ENCODE assay signal across 11 cellular contexts in genomic region chr12:7934560-7935463, GRCh38. TPM values are rescaled to one million over a fixed set of nuclear protein-coding genes. Genes with fewer than 3 reads are reported as not detected.
DNase-seq lines count a peak whose midpoint lies in the region; ATAC-seq, FAIRE-seq and TF ChIP-seq lines count a peak whose summit lies in the region.
"Had no signal": no experiment of that assay in that cellular context is flagged by ENCODE, and none has a peak within 500 bp of the region (broad histone marks: within the 10 kb centered on the region; RNA-seq: fewer than 3 reads in every experiment).

No MANE protein-coding gene starts in this region.

- BruUV-seq in GM12878 (replicated peaks; lab: Mats Ljungman, UMichigan) = no TSS peak

- intact Hi-C loops in activated naive CD4-positive, alpha-beta T cell treated with anti-CD3 and anti-CD28 coated beads for 36 hours (cut with micrococcal nuclease) = no loop called here
- intact Hi-C loops in GM12878 (cut with micrococcal nuclease; ENCODE audit: unreplicated experiment) (loop anchor here (10.0 kb wide), 1 partner anchor 150 kb away; the partner anchor contains the start of gene NECAP1), thyroid gland (cut with DNase I) (loop anchor here (5.0 kb wide), 1 partner anchor 57 kb away; no protein-coding TSS in a partner anchor)

- POLR2A ChIA-PET in GM12878 (lab: Charles Lee) = interaction anchor here (1.0 to 6.3 kb wide), 5 partner anchors 27 to 147 kb away, joined by 3 to 180 read pairs (median 24); no protein-coding TSS in a partner anchor

- peak overlapping the region; percentile 80 for H3K4me2 ChIP-seq in GM12878 (ENCODE audit: control insufficient read depth, insufficient read depth)

- peak; percentile 12 for DNase-seq in activated naive CD4-positive, alpha-beta T cell treated with Interleukin-2 at 50 U/mL for 16 hours
- DNase-seq in activated naive CD4-positive, alpha-beta T cell treated with anti-CD3 and anti-CD28 coated beads for 36 hours = no peak
- DNase-seq in GM12878 (ENCODE audit: low read depth, low spot score) (no peak), thyroid gland (no peak), HK-2 (ENCODE audit: unreplicated experiment) (no peak)
- DNase-seq: Calu3 had no signal

- SMC1A ChIA-PET in GM12878 (lab: Charles Lee; ENCODE audit: uncharacterized antibody, unreplicated experiment) = interaction anchor here (1.2 to 9.8 kb wide), 9 partner anchors 28 to 153 kb away, joined by 4 to 215 read pairs (median 7); no protein-coding TSS in a partner anchor

- H3K4me1 ChIP-seq in GM12878 (ENCODE audit: control insufficient read depth, insufficient read depth, low read length) = no peaks in the 10 kb centered on the region
- H3K4me1 ChIP-seq in liver (ENCODE audit: control insufficient read depth in 4 of 4, insufficient read depth in 4 of 4, low read length in 3 of 4) = no peaks in the 10 kb centered on the region
- peaks cover 4 to 12% of the 10 kb centered on the region in 2 donors for H3K4me1 ChIP-seq in thyroid gland

- H3K27ac ChIP-seq in GM12878 (ENCODE audit: control insufficient read depth, insufficient read depth) = peak overlapping the region; percentile 86
- peak overlapping the region; percentile 26 to 78 for H3K27ac ChIP-seq in liver (ENCODE audit: low read depth in 1 of 2, low read length in 2 of 2)
- peak overlapping the region in 2 of 3 donors; percentile 81 to 83 for H3K27ac ChIP-seq in thyroid gland

- H3K4me3 ChIP-seq in GM12878 (peak overlapping the region; percentile 83), liver (ENCODE audit: low read depth in 1 of 3, low read length in 3 of 3) (peak overlapping the region; percentile 39 to 62 (median 51)), thyroid gland (replicated peaks in 1 of 3) (peak overlapping the region in 2 of 3 donors; percentile 25 to 37)

- H3K9me3 Mint-ChIP-seq in activated naive CD4-positive, alpha-beta T cell treated with anti-CD3 and anti-CD28 coated beads for 36 hours = no peaks in the 10 kb centered on the region
- H3K9me3 Mint-ChIP-seq: central memory CD8-positive, alpha-beta T cell had no signal

- no peak for TF ChIP-seq RAD21 in GM12878 (IDR thresholded peaks at IDR 0.05; ENCODE audit: insufficient read depth, low read depth, low read length)
- TF ChIP-seq RAD21 in liver (IDR thresholded peaks at IDR 0.05) = no peak

- peaks cover 26% of the 10 kb centered on the region for H3K4me1 Mint-ChIP-seq in activated naive CD4-positive, alpha-beta T cell treated with anti-CD3 and anti-CD28 coated beads for 36 hours (ENCODE audit: low read depth)

- no peak for TF ChIP-seq EP300 in GM12878 (IDR thresholded peaks at IDR 0.05; ENCODE audit: borderline replicate concordance in 1 of 2, control insufficient read depth in 1 of 2, low read depth in 2 of 2, low read length in 2 of 2)

- no peak for FAIRE-seq in GM12878 (lab: Jason Lieb, UNC)
- FAIRE-seq: RCC 7860 had no signal

- H3K9me3 ChIP-seq in GM12878 (replicated peaks; ENCODE audit: control insufficient read depth, insufficient read depth, low read length) (no peaks in the 10 kb centered on the region), liver (ENCODE audit: control insufficient read depth in 4 of 4, low read length in 3 of 4) (no peaks in the 10 kb centered on the region), thyroid gland (no peaks in the 10 kb centered on the region)

- H2AFZ ChIP-seq in GM12878 (ENCODE audit: control insufficient read depth, low read depth, low read length) = no peak overlapping the region; the same call in 1 of the 2 replicates

- in situ Hi-C loops in GM12878 (cut with MboI) = loop anchor here (5.0 kb wide), 2 partner anchors 32 to 57 kb away; no protein-coding TSS in a partner anchor

- WGBS in GM12878 (ENCODE audit: insufficient coverage, insufficient replicate concordance, low lambda C conversion rate, missing lambda C conversion rate) = 1% methylated on average over 24 of the region's 24 CpGs
- WGBS in liver = 46% methylated on average over 24 of the region's 24 CpGs
- WGBS in thyroid gland, 2 donors = 63 to 66% methylated on average over 24 of the region's 24 CpGs

- H3K27me3 Mint-ChIP-seq in activated naive CD4-positive, alpha-beta T cell treated with anti-CD3 and anti-CD28 coated beads for 36 hours (ENCODE audit: low read depth) = no peaks in the 10 kb centered on the region
- H3K27me3 Mint-ChIP-seq: central memory CD8-positive, alpha-beta T cell had no signal

- CTCF ChIA-PET in activated naive CD4-positive, alpha-beta T cell treated with anti-CD3 and anti-CD28 coated beads for 36 hours (lab: Charles Lee) = interaction anchor here (0.7 to 6.6 kb wide), 7 partner anchors 26 to 76 kb away, joined by 3 to 114 read pairs (median 7); no protein-coding TSS in a partner anchor
- CTCF ChIA-PET in GM12878 (lab: Yijun Ruan, JAX) = interaction anchor here (0.9 to 8.1 kb wide), 9 partner anchors 26 to 143 kb away, joined by 4 to 191 read pairs (median 19); no protein-coding TSS in a partner anchor

- RAD21 ChIA-PET in GM12878 (lab: Charles Lee; ENCODE audit: unreplicated experiment) = interaction anchor here (0.5 to 6.3 kb wide), 7 partner anchors 27 to 173 kb away, joined by 3 to 169 read pairs (median 12); no protein-coding TSS in a partner anchor

- H3K36me3 ChIP-seq in GM12878 (ENCODE audit: control insufficient read depth in 2 of 2, insufficient read depth in 2 of 2, low read length in 1 of 2) (peaks cover 0 to 17% of the 10 kb centered on the region in 2 experiments; a peak in 2 of 4 replicates), liver (ENCODE audit: control insufficient read depth in 4 of 4, insufficient read depth in 3 of 4, low read depth in 1 of 4, low read length in 3 of 4) (peaks cover 0 to 2% (median 0%) of the 10 kb centered on the region in 4 donors), thyroid gland (peaks cover 11 to 21% of the 10 kb centered on the region in 2 donors)

- H3K9ac ChIP-seq in GM12878 (ENCODE audit: control insufficient read depth, insufficient read depth, low read length) (peak overlapping the region; percentile 88), liver (ENCODE audit: low read depth in 1 of 2, low read length in 2 of 2) (peak overlapping the region; percentile 12 to 77)

- TF ChIP-seq CTCF in GM12878 (IDR thresholded peaks at IDR 0.05 in 2 of 3, conservative IDR thresholded peaks at IDR 0.05 in 1 of 3; ENCODE audit: control insufficient read depth in 2 of 3, extremely low read depth in 1 of 3, insufficient read depth in 1 of 3, low read depth in 3 of 3, low read length in 3 of 3) = no peak
- TF ChIP-seq CTCF in liver (IDR thresholded peaks at IDR 0.05; ENCODE audit: low read depth, low read length, missing input control) = no peak
- no peak for TF ChIP-seq CTCF in thyroid gland (IDR thresholded peaks at IDR 0.05)

- no peaks in the 10 kb centered on the region for H4K20me1 ChIP-seq in GM12878 (ENCODE audit: control insufficient read depth, insufficient read depth)

- H3K27ac Mint-ChIP-seq in activated naive CD4-positive, alpha-beta T cell treated with anti-CD3 and anti-CD28 coated beads for 36 hours = no peak overlapping the region

- peaks cover 36% of the 10 kb centered on the region for H3K79me2 ChIP-seq in GM12878 (ENCODE audit: control insufficient read depth, insufficient read depth, low read length)

- H3K27me3 ChIP-seq in GM12878 (replicated peaks in 1 of 2; ENCODE audit: control insufficient read depth in 2 of 2, insufficient read depth in 2 of 2, low read length in 1 of 2) (no peaks in the 10 kb centered on the region), liver (ENCODE audit: control insufficient read depth in 4 of 4, insufficient read depth in 4 of 4, low read length in 3 of 4) (no peaks in the 10 kb centered on the region), thyroid gland (no peaks in the 10 kb centered on the region)

- TF ChIP-seq POLR2A in GM12878 (IDR thresholded peaks at IDR 0.05; ENCODE audit: low read depth, low read length) (no peak), thyroid gland (IDR thresholded peaks at IDR 0.05) (no peak)

- ATAC-seq in GM12878 (peak; percentile 11; the same call in 1 of the 3 replicates), HG03571 (IDR thresholded peaks at IDR 0.05; ENCODE audit: unreplicated experiment) (no peak), GM18519 (IDR thresholded peaks at IDR 0.05; ENCODE audit: low FRiP score, unreplicated experiment) (no peak)

- peaks cover 19% of the 10 kb centered on the region for H3K36me3 Mint-ChIP-seq in activated naive CD4-positive, alpha-beta T cell treated with anti-CD3 and anti-CD28 coated beads for 36 hours (ENCODE audit: low read depth)

- H3K4me3 Mint-ChIP-seq in activated naive CD4-positive, alpha-beta T cell treated with anti-CD3 and anti-CD28 coated beads for 36 hours = no peak overlapping the region
- H3K4me3 Mint-ChIP-seq: central memory CD8-positive, alpha-beta T cell had no signal

TF ChIP-seq in liver, 16 proteins besides CTCF, POLR2A, EP300 and RAD21:
- TF ChIP-seq MAX (IDR thresholded peaks at IDR 0.05) = no peak
- no peak for TF ChIP-seq HNF4A (conservative IDR thresholded peaks at IDR 0.05)
- TF ChIP-seq SP1 (IDR thresholded peaks at IDR 0.05) = no peak
- no peak for TF ChIP-seq TAF1 (conservative IDR thresholded peaks at IDR 0.05)
- TF ChIP-seq NR2F2 (IDR thresholded peaks at IDR 0.05) = no peak

RNA-seq across cellular contexts. Expression of gene SLC2A3, which starts 1.2 kb away (rescaled TPM):
- total RNA-seq in activated naive CD4-positive, alpha-beta T cell treated with anti-CD3 and anti-CD28 coated beads for 36 hours = 100 to 1,000 TPM; 392 to 394 TPM
- 271 and 273 TPM in 2 replicates for total RNA-seq in GM12878 (2013; cell fraction: nucleolus; rRNA removed)
- total RNA-seq in GM12878 (2014; rRNA removed) = 7.6 and 11.8 TPM in 2 replicates
- 14.1 and 15.1 TPM in 2 replicates for total RNA-seq in GM12878 (2014; rRNA removed; fragmentation: Illumina TruSeq; extraction: Trizol)
- 19.7 and 22.4 TPM in 2 replicates for total RNA-seq in GM12878 (2021)
- 52.1 TPM for polyA plus RNA-seq in GM12878 (2011; ENCODE audit: low read depth)
- polyA plus RNA-seq in GM12878 (2011; rRNA removed) = 66.3 and 82.2 TPM in 2 replicates
- polyA plus RNA-seq in GM12878 (2011; cell fraction: cytosol; rRNA removed) = 36.7 and 58.9 TPM in 2 replicates
- polyA plus RNA-seq in GM12878 (2011; cell fraction: nucleus; rRNA removed) = 31.2 and 46.3 TPM in 2 replicates
- polyA plus RNA-seq in GM12878 (2012) = 22.8 and 53.5 TPM in 2 replicates
- 13.8 and 14.6 TPM in 2 replicates for polyA plus RNA-seq in GM12878 (2014; fragmentation: Illumina TruSeq; extraction: Trizol)
- 1 to 10 TPM; 6.6 to 8.5 TPM for polyA plus RNA-seq in GM12878 (2014; fragmentation: Nextera tagmentation; extraction: Ambion mirVana)
- 10.3 and 14.6 TPM in 2 replicates for polyA plus RNA-seq in GM12878 (2014; rRNA removed)
- polyA plus RNA-seq in GM12878 (2016; fragmentation: Nextera tagmentation; extraction: Ambion mirVana) = 1 to 10 TPM; 6.5 to 6.6 TPM
- polyA minus RNA-seq in GM12878 (2011; rRNA and poly(A)+ RNA removed) = 72.1 and 89.3 TPM in 2 replicates
- 22.3 and 26.5 TPM in 2 replicates for polyA minus RNA-seq in GM12878 (2011; cell fraction: cytosol; rRNA and poly(A)+ RNA removed)
- 52.6 and 52.7 TPM in 2 replicates for polyA minus RNA-seq in GM12878 (2011; cell fraction: nucleus; rRNA and poly(A)+ RNA removed)
- total RNA-seq in liver = 10 to 100 TPM; 10.9 to 20.6 TPM
- polyA plus RNA-seq in liver = 1 to 10 TPM; 2.1 to 3.2 TPM
- 10 to 100 TPM in 2 of 4 donors, 1 to 10 TPM in 2; 9.2 to 81.0 (median 40.1) TPM for total RNA-seq in thyroid gland
- total RNA-seq: Calu3 had no signal

Comparison
In these comparisons a context has a peak if more than half of its experiments do, and no peak if none do; other contexts are left out.
1. H3K4me3 ChIP-seq: peak in every context shown above with its lines; median percentile 83 in GM12878; 51 in liver; 31 in thyroid gland.